Comparison of ENCODE assay signal across 8 cellular contexts in the genomic region with DNA sequence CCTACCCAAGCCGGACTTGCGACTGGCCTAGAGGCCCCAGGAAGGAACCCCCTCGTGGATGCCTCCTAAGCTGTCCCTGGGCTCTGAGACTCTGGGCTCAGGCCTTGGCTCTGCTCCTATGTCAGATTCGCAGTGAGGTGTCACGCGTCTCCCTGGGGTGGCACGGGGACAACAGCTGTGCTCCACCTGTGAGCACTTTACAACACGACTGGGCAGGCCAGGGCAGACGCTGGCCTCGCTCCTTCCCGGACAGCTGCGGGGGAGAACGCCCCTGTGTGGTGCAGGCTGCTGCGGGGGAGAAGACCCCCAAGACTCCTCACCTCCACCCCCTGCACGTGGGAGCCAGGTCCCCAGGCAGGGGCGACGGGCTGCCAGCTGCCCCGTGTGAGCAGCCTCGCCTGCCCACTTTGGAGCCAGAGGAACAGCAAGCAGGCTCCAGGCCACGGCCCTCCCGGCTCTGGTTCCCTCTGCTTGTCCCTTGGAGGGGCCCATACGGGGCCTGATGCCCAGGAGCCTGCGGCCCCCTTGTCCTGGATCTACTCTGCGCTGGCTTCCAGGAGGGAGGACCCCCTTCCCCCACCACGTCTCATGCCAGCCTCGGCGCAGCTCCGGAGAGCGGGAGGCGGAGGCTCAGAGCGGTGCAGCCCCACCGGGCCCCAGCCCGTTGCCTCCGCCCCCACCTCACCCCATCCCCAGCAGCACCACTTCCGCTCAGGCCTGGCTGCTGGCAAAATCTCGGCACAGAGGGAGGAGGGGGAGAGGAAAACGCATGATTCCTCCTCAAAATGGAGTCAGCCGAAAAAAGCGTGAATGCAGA. TPM values are rescaled to one million over a fixed set of nuclear protein-coding genes. Genes with fewer than 3 reads are reported as not detected.
A peak's percentile ranks its signal among the peaks of the same experiment; 100 is the strongest.
DNase-seq lines count a peak whose midpoint lies in the region; ATAC-seq and TF ChIP-seq lines count a peak whose summit lies in the region.

No MANE protein-coding gene starts in this region.

- peak overlapping the region; percentile 75 for H3K4me3 Mint-ChIP-seq in CD8-positive, alpha-beta T cell
- no peak overlapping the region for H3K4me3 Mint-ChIP-seq in natural killer cell treated with Interleukin-12 subunit alpha and Interleukin-12 subunit beta and Interleukin-15 and Interleukin-18, amount 100 ng/mL, for 72 hours

- intact Hi-C loops in CD8-positive, alpha-beta T cell (cut with DNase I, micrococcal nuclease): loop anchor here (1.0 to 2.0 kb wide), 3 partner anchors 19 to 46 kb away; no protein-coding TSS in a partner anchor

- no peaks in the 10 kb centered on the region for H3K9me3 Mint-ChIP-seq in CD8-positive, alpha-beta T cell
- H3K9me3 Mint-ChIP-seq in natural killer cell treated with Interleukin-12 subunit alpha and Interleukin-12 subunit beta and Interleukin-15 and Interleukin-18, amount 100 ng/mL, for 72 hours: no peaks in the 10 kb centered on the region

- DNase-seq in CD8-positive, alpha-beta T cell: peak in 6 of 7 experiments; percentile 55 to 84 (median 68)
- DNase-seq in activated CD4-positive, CD25-positive, alpha-beta regulatory T cell (lab: John Stamatoyannopoulos, UW): peak; percentile 26 to 72 (median 52)
- DNase-seq in natural killer cell treated with Interleukin-12 subunit alpha and Interleukin-12 subunit beta and Interleukin-15 and Interleukin-18, amount 100 ng/mL, for 72 hours (ENCODE audit: low spot score): peak; percentile 49
- DNase-seq in COR-L47 (lab: John Stamatoyannopoulos, UW) (no peak), foreskin fibroblast (no peak)

- TF ChIP-seq CTCF in CD8-positive, alpha-beta T cell (IDR thresholded peaks at IDR 0.05): no peak
- no peak for TF ChIP-seq CTCF in foreskin fibroblast (IDR thresholded peaks at IDR 0.05; ENCODE audit: low read depth, low read length)

- H3K4me1 Mint-ChIP-seq in CD8-positive, alpha-beta T cell (ENCODE audit: low read depth): peaks cover 59% of the 10 kb centered on the region
- peaks cover 0 to 3% of the 10 kb centered on the region in 2 donors for H3K4me1 Mint-ChIP-seq in natural killer cell treated with Interleukin-12 subunit alpha and Interleukin-12 subunit beta and Interleukin-15 and Interleukin-18, amount 100 ng/mL, for 72 hours (ENCODE audit: low read depth in 2 of 2)

- peak overlapping the region; percentile 69 for H3K4me3 ChIP-seq in CD8-positive, alpha-beta T cell (ENCODE audit: low read depth, low read length)
- H3K4me3 ChIP-seq in thymus (ENCODE audit: low read length): peak overlapping the region; percentile 49
- no peak overlapping the region for H3K4me3 ChIP-seq in foreskin fibroblast (ENCODE audit: low read depth in 1 of 2, low read length in 2 of 2)

- 15% methylated on average over 39 of the region's 39 CpGs for WGBS in thymus

- no peaks in the 10 kb centered on the region for H3K27me3 Mint-ChIP-seq in CD8-positive, alpha-beta T cell (ENCODE audit: low read depth)
- H3K27me3 Mint-ChIP-seq in natural killer cell treated with Interleukin-12 subunit alpha and Interleukin-12 subunit beta and Interleukin-15 and Interleukin-18, amount 100 ng/mL, for 72 hours: peaks cover 5 to 6% of the 10 kb centered on the region in 2 donors

- H3K27ac ChIP-seq in CD8-positive, alpha-beta T cell (ENCODE audit: low read depth, low read length): peak overlapping the region; percentile 81
- peak overlapping the region; percentile 77 for H3K27ac ChIP-seq in cingulate gyrus (ENCODE audit: low read depth, low read length)
- H3K27ac ChIP-seq in thymus (ENCODE audit: low read depth): peak overlapping the region; percentile 96

- peak overlapping the region; percentile 97 for H3K27ac Mint-ChIP-seq in CD8-positive, alpha-beta T cell
- no peak overlapping the region for H3K27ac Mint-ChIP-seq in natural killer cell treated with Interleukin-12 subunit alpha and Interleukin-12 subunit beta and Interleukin-15 and Interleukin-18, amount 100 ng/mL, for 72 hours

- H3K36me3 Mint-ChIP-seq in CD8-positive, alpha-beta T cell: no peaks in the 10 kb centered on the region
- H3K36me3 Mint-ChIP-seq in natural killer cell treated with Interleukin-12 subunit alpha and Interleukin-12 subunit beta and Interleukin-15 and Interleukin-18, amount 100 ng/mL, for 72 hours: no peaks in the 10 kb centered on the region

- H3K27me3 ChIP-seq in CD8-positive, alpha-beta T cell (ENCODE audit: insufficient read depth, low read length): no peaks in the 10 kb centered on the region
- H3K27me3 ChIP-seq in thymus (ENCODE audit: control insufficient read depth, insufficient read depth): no peaks in the 10 kb centered on the region

- ATAC-seq in CD8-positive, alpha-beta T cell: peak; percentile 76
- ATAC-seq in natural killer cell treated with Interleukin-12 subunit alpha and Interleukin-12 subunit beta and Interleukin-15 and Interleukin-18, amount 100 ng/mL, for 72 hours: peak in 1 of 2 donors; percentile 48
- no peak for ATAC-seq in GM18858 (IDR thresholded peaks at IDR 0.05; ENCODE audit: unreplicated experiment)

- H3K36me3 ChIP-seq in CD8-positive, alpha-beta T cell (ENCODE audit: insufficient read depth, low read length): no peaks in the 10 kb centered on the region
- no peaks in the 10 kb centered on the region for H3K36me3 ChIP-seq in thymus (ENCODE audit: control insufficient read depth, insufficient read depth)

- CTCF ChIA-PET in CD8-positive, alpha-beta T cell (lab: Charles Lee): interaction anchor here (0.6 to 2.4 kb wide), 6 partner anchors 9 to 538 kb away, joined by 3 to 13 read pairs (median 6); no protein-coding TSS in a partner anchor

- H3K4me1 ChIP-seq in CD8-positive, alpha-beta T cell (ENCODE audit: insufficient read depth, low read length): peaks cover 41% of the 10 kb centered on the region
- peaks cover 49% of the 10 kb centered on the region for H3K4me1 ChIP-seq in thymus (ENCODE audit: control insufficient read depth, insufficient read depth, low read length)

- H3K9me3 ChIP-seq in CD8-positive, alpha-beta T cell (ENCODE audit: low read length): no peaks in the 10 kb centered on the region
- H3K9me3 ChIP-seq in thymus (ENCODE audit: control insufficient read depth): peaks cover 4% of the 10 kb centered on the region

- POLR2A ChIA-PET in CD8-positive, alpha-beta T cell (lab: Charles Lee): interaction anchor here (0.6 to 4.1 kb wide), 10 partner anchors 8 to 1399 kb away, joined by 3 to 51 read pairs (median 5); no protein-coding TSS in a partner anchor

RNA-seq across cellular contexts. Expression of a gene that starts 36.0 kb away (rescaled TPM):
- 10 to 100 TPM; 10.2 to 11.4 TPM for total RNA-seq in CD8-positive, alpha-beta T cell
- total RNA-seq in natural killer cell treated with Interleukin-12 subunit alpha and Interleukin-12 subunit beta and Interleukin-15 and Interleukin-18, amount 100 ng/mL, for 72 hours: under 1 TPM; 0.36 to 0.38 TPM
- 5.4 TPM for polyA plus RNA-seq in thymus

Comparison
In these comparisons a context has a peak if more than half of its experiments do, and no peak if none do; other contexts are left out.
1. DNase-seq: peak in CD8-positive, alpha-beta T cell (6 of 7), activated CD4-positive, CD25-positive, alpha-beta regulatory T cell (4 of 4) and natural killer cell treated with Interleukin-12 subunit alpha and Interleukin-12 subunit beta and Interleukin-15 and Interleukin-18, amount 100 ng/mL, for 72 hours (single experiment); none in COR-L47 (single experiment) and foreskin fibroblast (0 of 2).
2. H3K4me3 ChIP-seq: peak in CD8-positive, alpha-beta T cell (single experiment) and thymus (single experiment); none in foreskin fibroblast (0 of 2).
3. RNA of a gene that starts 36.0 kb away (total RNA-seq): 10.2 to 11.4 TPM in CD8-positive, alpha-beta T cell; 0.36 to 0.38 TPM in natural killer cell treated with Interleukin-12 subunit alpha and Interleukin-12 subunit beta and Interleukin-15 and Interleukin-18, amount 100 ng/mL, for 72 hours; every median in the first group is over 4 times any median in the second.
4. Peak in every context shown above with its lines, with median percentiles within 50 percentile points of each other: H3K27ac ChIP-seq.